Comparison of ENCODE assay signal across 14 cellular contexts in genomic region chr12:107600596-107601144, GRCh38.
"Had no signal": no experiment of that assay in that cellular context is flagged by ENCODE, and none has a peak within 500 bp of the region (broad histone marks: within the 10 kb centered on the region; RNA-seq: fewer than 3 reads in every experiment).

No MANE protein-coding gene starts in this region.

- H3K36me3 Mint-ChIP-seq: WTC11 had no signal

- H3K27me3 ChIP-seq: cardiac muscle cell, colonic mucosa, neutrophil, right atrium auricular region, thyroid gland had no signal

- H3K9me3 ChIP-seq: colonic mucosa, neutrophil, thyroid gland had no signal

- ATAC-seq: activated CD8-positive, alpha-beta T cell treated with anti-CD3 and anti-CD28 coated beads, Interleukin-2, amount 10 ng/mL, durations not matched to agents 7 days and 5 days; naive thymus-derived CD4-positive, alpha-beta T cell; WTC11 had no signal

- H3K27ac Mint-ChIP-seq: activated CD8-positive, alpha-beta T cell treated with anti-CD3 and anti-CD28 coated beads, Interleukin-2, amount 10 ng/mL, durations not matched to agents 7 days and 5 days; activated T-helper 1 cell treated with anti-CD3 and anti-CD28 coated beads, Interleukin-12 subunit alpha, Interleukin-12 subunit beta, Interleukin-2, Interleukin-4 antibody, amounts not matched to agents 30 ng/mL and 10 ng/mL and 1 ng/mL, durations not matched to agents 14 hours and 24 hours and 36 hours; WTC11 had no signal

- H3K27me3 Mint-ChIP-seq: naive thymus-derived CD4-positive, alpha-beta T cell had no signal

- H3K27ac ChIP-seq: cardiac muscle cell, colonic mucosa, neutrophil, right atrium auricular region, thyroid gland had no signal

- H3K9me3 Mint-ChIP-seq: activated T-helper 1 cell treated with anti-CD3 and anti-CD28 coated beads, Interleukin-12 subunit alpha, Interleukin-12 subunit beta, Interleukin-2, Interleukin-4 antibody, amounts not matched to agents 30 ng/mL and 10 ng/mL and 1 ng/mL, durations not matched to agents 14 hours and 24 hours and 36 hours; naive thymus-derived CD4-positive, alpha-beta T cell had no signal

- DNase-seq: activated CD4-positive, alpha-beta T cell treated with anti-CD3 and anti-CD28 coated beads for 48 hours; activated CD8-positive, alpha-beta T cell treated with anti-CD3 and anti-CD28 coated beads, Interleukin-2, amount 10 ng/mL, durations not matched to agents 7 days and 5 days; activated naive CD4-positive, alpha-beta T cell; colonic mucosa; effector CD4-positive, alpha-beta T cell; naive thymus-derived CD4-positive, alpha-beta T cell; small intestine; thyroid gland had no signal

- H3K4me3 ChIP-seq: cardiac muscle cell, colonic mucosa, lung, right atrium auricular region, thyroid gland had no signal

- H3K4me1 ChIP-seq: colonic mucosa, right atrium auricular region had no signal

- H3K4me3 Mint-ChIP-seq: activated CD8-positive, alpha-beta T cell treated with anti-CD3 and anti-CD28 coated beads, Interleukin-2, amount 10 ng/mL, durations not matched to agents 7 days and 5 days; activated T-helper 1 cell treated with anti-CD3 and anti-CD28 coated beads, Interleukin-12 subunit alpha, Interleukin-12 subunit beta, Interleukin-2, Interleukin-4 antibody, amounts not matched to agents 30 ng/mL and 10 ng/mL and 1 ng/mL, durations not matched to agents 14 hours and 24 hours and 36 hours; naive thymus-derived CD4-positive, alpha-beta T cell; WTC11 had no signal

- H3K36me3 ChIP-seq: cardiac muscle cell, colonic mucosa, neutrophil, right atrium auricular region, thyroid gland had no signal
